Comparison of ENCODE assay signal across 20 cellular contexts in genomic region chr4:124738994-124739393, GRCh38.
"Had no signal": no experiment of that assay in that cellular context is flagged by ENCODE, and none has a peak within 500 bp of the region (broad histone marks: within the 10 kb centered on the region; RNA-seq: fewer than 3 reads in every experiment).

No MANE protein-coding gene starts in this region.

- H3K4me1 ChIP-seq: heart left ventricle, vagina had no signal

- H3K36me3 Mint-ChIP-seq: type B pancreatic cell had no signal

- ATAC-seq: activated CD8-positive, alpha-beta T cell treated with anti-CD3 and anti-CD28 coated beads, Interleukin-2, amount 10 ng/mL, durations not matched to agents 7 days and 5 days; activated naive CD8-positive, alpha-beta T cell treated with anti-CD3 and anti-CD28 coated beads, Interleukin-2, amount 50 U/mL, for 24 hours; heart left ventricle; left colon; mucosa of descending colon had no signal

- H3K27me3 Mint-ChIP-seq: type B pancreatic cell had no signal

- H3K4me3 ChIP-seq: coronary artery, heart left ventricle, mucosa of descending colon, thoracic aorta, vagina had no signal

- H3K9me3 Mint-ChIP-seq: activated naive CD8-positive, alpha-beta T cell treated with anti-CD3 and anti-CD28 coated beads, Interleukin-2, amount 50 U/mL, for 24 hours; activated T-helper 1 cell treated with anti-CD3 and anti-CD28 coated beads, Interleukin-12 subunit alpha, Interleukin-12 subunit beta, Interleukin-2, Interleukin-4 antibody, amounts not matched to agents 30 ng/mL and 10 ng/mL and 1 ng/mL, durations not matched to agents 14 hours and 24 hours and 36 hours; type B pancreatic cell had no signal

- H3K9me3 ChIP-seq: heart left ventricle, mucosa of descending colon, thoracic aorta, vagina had no signal

- DNase-seq: activated CD4-positive, alpha-beta T cell treated with anti-CD3 and anti-CD28 coated beads, Interleukin-2, amount 50 U/mL, for 1 hour; activated CD4-positive, CD25-positive, alpha-beta regulatory T cell treated with anti-CD3 and anti-CD28 coated beads, Interleukin-2, amount 50 U/mL, for 72 hours; activated CD8-positive, alpha-beta T cell treated with anti-CD3 and anti-CD28 coated beads, Interleukin-2, amount 10 ng/mL, durations not matched to agents 7 days and 5 days; activated gamma-delta T cell; activated naive CD4-positive, alpha-beta T cell treated with anti-CD3 and anti-CD28 coated beads, Interleukin-2, amount 50 U/mL, for 16 hours; activated naive CD8-positive, alpha-beta T cell treated with anti-CD3 and anti-CD28 coated beads, Interleukin-2, amount 50 U/mL, for 24 hours; cerebellar nuclear complex; heart left ventricle; left colon; mesenchymal stem cell; mucosa of descending colon; stimulated activated CD4-positive, alpha-beta T cell treated with anti-CD3 and anti-CD28 coated beads, Interleukin-4, amount 100 ng/mL, for 1 hour; stimulated activated naive CD4-positive, alpha-beta T cell treated with Interleukin-2 at 50 U/mL for 16 hours had no signal

- H3K36me3 ChIP-seq: heart left ventricle, thoracic aorta, vagina had no signal

- H3K4me1 Mint-ChIP-seq: activated naive CD8-positive, alpha-beta T cell treated with anti-CD3 and anti-CD28 coated beads, Interleukin-2, amount 50 U/mL, for 24 hours had no signal

- H3K27me3 ChIP-seq: heart left ventricle, vagina had no signal

- H3K27ac Mint-ChIP-seq: activated CD8-positive, alpha-beta T cell treated with anti-CD3 and anti-CD28 coated beads, Interleukin-2, amount 10 ng/mL, durations not matched to agents 7 days and 5 days; activated naive CD8-positive, alpha-beta T cell treated with anti-CD3 and anti-CD28 coated beads, Interleukin-2, amount 50 U/mL, for 24 hours; activated T-helper 1 cell treated with anti-CD3 and anti-CD28 coated beads, Interleukin-12 subunit alpha, Interleukin-12 subunit beta, Interleukin-2, Interleukin-4 antibody, amounts not matched to agents 30 ng/mL and 10 ng/mL and 1 ng/mL, durations not matched to agents 14 hours and 24 hours and 36 hours; type B pancreatic cell had no signal

- H3K27ac ChIP-seq: coronary artery, epithelial cell of prostate, heart left ventricle, thoracic aorta, vagina, VCaP had no signal

- H3K4me3 Mint-ChIP-seq: activated CD8-positive, alpha-beta T cell treated with anti-CD3 and anti-CD28 coated beads, Interleukin-2, amount 10 ng/mL, durations not matched to agents 7 days and 5 days; activated naive CD8-positive, alpha-beta T cell treated with anti-CD3 and anti-CD28 coated beads, Interleukin-2, amount 50 U/mL, for 24 hours; activated T-helper 1 cell treated with anti-CD3 and anti-CD28 coated beads, Interleukin-12 subunit alpha, Interleukin-12 subunit beta, Interleukin-2, Interleukin-4 antibody, amounts not matched to agents 30 ng/mL and 10 ng/mL and 1 ng/mL, durations not matched to agents 14 hours and 24 hours and 36 hours; type B pancreatic cell had no signal
